ENCODE assay signal across 1 cellular context in the genomic region with DNA sequence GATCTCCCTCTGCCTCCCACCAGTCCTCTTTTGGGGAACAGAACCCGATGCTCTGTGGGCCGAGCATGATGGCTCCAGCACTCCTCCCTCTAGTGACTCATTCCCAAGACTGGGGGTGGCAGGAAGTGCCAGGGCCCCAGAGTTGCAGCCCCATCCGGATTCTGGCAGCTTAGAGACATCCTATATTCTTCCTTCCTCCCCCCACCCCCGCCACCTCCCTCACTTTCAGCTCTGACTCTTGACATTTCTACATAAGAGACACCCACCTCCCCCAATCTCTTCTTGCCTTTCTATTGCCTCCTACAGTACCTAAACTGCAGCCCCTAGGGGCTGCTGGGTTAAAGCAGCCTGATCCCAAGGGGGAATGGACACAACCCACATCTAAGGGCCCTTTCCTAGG.
TF ChIP-seq lines count a peak whose summit lies in the region.

No MANE protein-coding gene starts in this region.

TF ChIP-seq in GM12878, 131 proteins besides CTCF, POLR2A, EP300 and RAD21 (continued from another document):
- TF ChIP-seq NFYA (IDR thresholded peaks at IDR 0.05; ENCODE audit: borderline replicate concordance, low read depth, low read length) (no peak), IRF4 (IDR thresholded peaks at IDR 0.05; ENCODE audit: low read depth, low read length) (no peak), EZH2 (IDR thresholded peaks at IDR 0.05; ENCODE audit: borderline replicate concordance, control insufficient read depth, low read depth, low read length) (no peak), NFIC (IDR thresholded peaks at IDR 0.05; ENCODE audit: low read depth, low read length) (no peak), ZSCAN29 (IDR thresholded peaks at IDR 0.05) (no peak), NR2C2 (IDR thresholded peaks at IDR 0.05; ENCODE audit: borderline replicate concordance, control insufficient read depth, insufficient read length, low read depth) (no peak)
- TF ChIP-seq, protein P1, sequence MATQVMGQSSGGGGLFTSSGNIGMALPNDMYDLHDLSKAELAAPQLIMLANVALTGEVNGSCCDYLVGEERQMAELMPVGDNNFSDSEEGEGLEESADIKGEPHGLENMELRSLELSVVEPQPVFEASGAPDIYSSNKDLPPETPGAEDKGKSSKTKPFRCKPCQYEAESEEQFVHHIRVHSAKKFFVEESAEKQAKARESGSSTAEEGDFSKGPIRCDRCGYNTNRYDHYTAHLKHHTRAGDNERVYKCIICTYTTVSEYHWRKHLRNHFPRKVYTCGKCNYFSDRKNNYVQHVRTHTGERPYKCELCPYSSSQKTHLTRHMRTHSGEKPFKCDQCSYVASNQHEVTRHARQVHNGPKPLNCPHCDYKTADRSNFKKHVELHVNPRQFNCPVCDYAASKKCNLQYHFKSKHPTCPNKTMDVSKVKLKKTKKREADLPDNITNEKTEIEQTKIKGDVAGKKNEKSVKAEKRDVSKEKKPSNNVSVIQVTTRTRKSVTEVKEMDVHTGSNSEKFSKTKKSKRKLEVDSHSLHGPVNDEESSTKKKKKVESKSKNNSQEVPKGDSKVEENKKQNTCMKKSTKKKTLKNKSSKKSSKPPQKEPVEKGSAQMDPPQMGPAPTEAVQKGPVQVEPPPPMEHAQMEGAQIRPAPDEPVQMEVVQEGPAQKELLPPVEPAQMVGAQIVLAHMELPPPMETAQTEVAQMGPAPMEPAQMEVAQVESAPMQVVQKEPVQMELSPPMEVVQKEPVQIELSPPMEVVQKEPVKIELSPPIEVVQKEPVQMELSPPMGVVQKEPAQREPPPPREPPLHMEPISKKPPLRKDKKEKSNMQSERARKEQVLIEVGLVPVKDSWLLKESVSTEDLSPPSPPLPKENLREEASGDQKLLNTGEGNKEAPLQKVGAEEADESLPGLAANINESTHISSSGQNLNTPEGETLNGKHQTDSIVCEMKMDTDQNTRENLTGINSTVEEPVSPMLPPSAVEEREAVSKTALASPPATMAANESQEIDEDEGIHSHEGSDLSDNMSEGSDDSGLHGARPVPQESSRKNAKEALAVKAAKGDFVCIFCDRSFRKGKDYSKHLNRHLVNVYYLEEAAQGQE (IDR thresholded peaks at IDR 0.05; ENCODE audit: low read depth, low read length) = no peak
- TF ChIP-seq, protein P2, sequence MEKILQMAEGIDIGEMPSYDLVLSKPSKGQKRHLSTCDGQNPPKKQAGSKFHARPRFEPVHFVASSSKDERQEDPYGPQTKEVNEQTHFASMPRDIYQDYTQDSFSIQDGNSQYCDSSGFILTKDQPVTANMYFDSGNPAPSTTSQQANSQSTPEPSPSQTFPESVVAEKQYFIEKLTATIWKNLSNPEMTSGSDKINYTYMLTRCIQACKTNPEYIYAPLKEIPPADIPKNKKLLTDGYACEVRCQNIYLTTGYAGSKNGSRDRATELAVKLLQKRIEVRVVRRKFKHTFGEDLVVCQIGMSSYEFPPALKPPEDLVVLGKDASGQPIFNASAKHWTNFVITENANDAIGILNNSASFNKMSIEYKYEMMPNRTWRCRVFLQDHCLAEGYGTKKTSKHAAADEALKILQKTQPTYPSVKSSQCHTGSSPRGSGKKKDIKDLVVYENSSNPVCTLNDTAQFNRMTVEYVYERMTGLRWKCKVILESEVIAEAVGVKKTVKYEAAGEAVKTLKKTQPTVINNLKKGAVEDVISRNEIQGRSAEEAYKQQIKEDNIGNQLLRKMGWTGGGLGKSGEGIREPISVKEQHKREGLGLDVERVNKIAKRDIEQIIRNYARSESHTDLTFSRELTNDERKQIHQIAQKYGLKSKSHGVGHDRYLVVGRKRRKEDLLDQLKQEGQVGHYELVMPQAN (conservative IDR thresholded peaks at IDR 0.05) = no peak
TF ChIP-seq in GM12878: peak in this region for 0.
